24 cellular contexts compared by ENCODE assay signal in genomic region chr12:53953831-53954693, GRCh38. TPM values are rescaled to one million over a fixed set of nuclear protein-coding genes. Genes with fewer than 3 reads are reported as not detected.
DNase-seq lines count a peak whose midpoint lies in the region; ATAC-seq and TF ChIP-seq lines count a peak whose summit lies in the region.
"Had no signal": no experiment of that assay in that cellular context is flagged by ENCODE, and none has a peak within 500 bp of the region (broad histone marks: within the 10 kb centered on the region; RNA-seq: fewer than 3 reads in every experiment).

No MANE protein-coding gene starts in this region.

- no peak overlapping the region for H3K4me3 Mint-ChIP-seq in activated CD4-positive, alpha-beta T cell treated with anti-CD3 and anti-CD28 coated beads, Interleukin-2, amount 10 ng/mL, durations not matched to agents 24 days and 14 days
- peak overlapping the region in 5 of 8 donors; percentile 2 to 62 (median 57) for H3K4me3 Mint-ChIP-seq in CD4-positive, alpha-beta memory T cell
- H3K4me3 Mint-ChIP-seq in activated CD4-positive, alpha-beta memory T cell treated with anti-CD3 and anti-CD28 coated beads for 36 hours: peak overlapping the region; percentile 20
- H3K4me3 Mint-ChIP-seq: dendritic cell treated with granulocyte-macrophage colony-stimulating factor and Interleukin-4, amounts not matched to agents 40 ng/mL and 50 ng/mL, for 4 days had no signal

- peaks cover 4% of the 10 kb centered on the region for H3K9me3 Mint-ChIP-seq in activated CD4-positive, alpha-beta T cell treated with anti-CD3 and anti-CD28 coated beads, Interleukin-2, amount 10 ng/mL, durations not matched to agents 24 days and 14 days
- H3K9me3 Mint-ChIP-seq in CD4-positive, alpha-beta memory T cell: peaks cover 0 to 46% (median 2%) of the 10 kb centered on the region in 8 donors
- H3K9me3 Mint-ChIP-seq in activated CD4-positive, alpha-beta memory T cell treated with anti-CD3 and anti-CD28 coated beads for 36 hours: no peaks in the 10 kb centered on the region
- H3K9me3 Mint-ChIP-seq: dendritic cell treated with granulocyte-macrophage colony-stimulating factor and Interleukin-4, amounts not matched to agents 40 ng/mL and 50 ng/mL, for 4 days; T-cell; WTC11 had no signal

- POLR2A ChIA-PET in CD4-positive, alpha-beta memory T cell (lab: Charles Lee; ENCODE audit: partially characterized antibody): no interaction called here
- POLR2A ChIA-PET in activated CD4-positive, alpha-beta memory T cell treated with anti-CD3 and anti-CD28 coated beads for 36 hours (lab: Charles Lee): interaction anchor here (0.7 kb wide), 1 partner anchor 9 kb away, joined by 3 read pairs; no protein-coding TSS in a partner anchor

- ATAC-seq in HG02623 (IDR thresholded peaks at IDR 0.05; ENCODE audit: unreplicated experiment) (no peak), Right ventricle myocardium inferior (no peak)
- ATAC-seq: K562, T-cell had no signal

- no peak overlapping the region for H3K4me3 ChIP-seq in CD4-positive, alpha-beta memory T cell (ENCODE audit: low read length in 2 of 2)
- no peak overlapping the region for H3K4me3 ChIP-seq in osteoblast (ENCODE audit: insufficient read depth, low read length)
- H3K4me3 ChIP-seq: cardiac muscle cell, K562 had no signal

- H3K36me3 Mint-ChIP-seq in activated CD4-positive, alpha-beta T cell treated with anti-CD3 and anti-CD28 coated beads, Interleukin-2, amount 10 ng/mL, durations not matched to agents 24 days and 14 days (ENCODE audit: low read depth): peaks cover 1% of the 10 kb centered on the region
- H3K36me3 Mint-ChIP-seq in CD4-positive, alpha-beta memory T cell: no peaks in the 10 kb centered on the region
- peaks cover 3% of the 10 kb centered on the region for H3K36me3 Mint-ChIP-seq in activated CD4-positive, alpha-beta memory T cell treated with anti-CD3 and anti-CD28 coated beads for 36 hours
- H3K36me3 Mint-ChIP-seq: T-cell, WTC11 had no signal

- H4K20me1 ChIP-seq in osteoblast (ENCODE audit: insufficient read depth, low read length): no peaks in the 10 kb centered on the region

- H3K4me2 ChIP-seq in osteoblast (ENCODE audit: insufficient read depth, low read length): no peak overlapping the region
- H3K4me2 ChIP-seq: BLaER1 treated with 17β-estradiol and CSF1 and Interleukin-3, amounts not matched to agents 10 nM and 100 nM had no signal

- no peak for DNase-seq in activated CD4-positive, alpha-beta T cell treated with anti-CD3 and anti-CD28 coated beads, Interleukin-2, amount 10 ng/mL, durations not matched to agents 24 days and 14 days
- no peak for DNase-seq in activated CD4-positive, alpha-beta T cell treated with anti-CD3 and anti-CD28 coated beads for 48 hours
- no peak for DNase-seq in CD4-positive, alpha-beta memory T cell
- DNase-seq in activated CD4-positive, alpha-beta memory T cell treated with anti-CD3 and anti-CD28 coated beads for 36 hours: no peak
- DNase-seq in osteoblast (ENCODE audit: insufficient read length, low spot score, missing footprints) (peak; percentile 87), Right ventricle myocardium inferior (ENCODE audit: missing footprints) (no peak)
- DNase-seq in activated CD8-positive, alpha-beta memory T cell treated with anti-CD3 and anti-CD28 coated beads, Interleukin-2, amount 50 U/mL, for 4 hours: no peak
- DNase-seq: amygdala; GDM1; hippocampal formation; NCI-H748 treated with DMSO at 0.1 percent for 48 hours; SHP77; stimulated activated CD4-positive, alpha-beta T cell treated with anti-CD3 and anti-CD28 coated beads, Interleukin-12 subunit alpha, Interleukin-12 subunit beta, amount 100 ng/mL, for 4 hours; stimulated activated CD8-positive, alpha-beta memory T cell treated with anti-CD3 and anti-CD28 coated beads, Interleukin-4, amount 100 ng/mL, for 48 hours; T-cell had no signal

- peak overlapping the region; percentile 62 for H3K27ac Mint-ChIP-seq in activated CD4-positive, alpha-beta T cell treated with anti-CD3 and anti-CD28 coated beads, Interleukin-2, amount 10 ng/mL, durations not matched to agents 24 days and 14 days
- peak overlapping the region in 5 of 7 donors; percentile 18 to 80 (median 61) for H3K27ac Mint-ChIP-seq in CD4-positive, alpha-beta memory T cell
- peak overlapping the region; percentile 2 for H3K27ac Mint-ChIP-seq in activated CD4-positive, alpha-beta memory T cell treated with anti-CD3 and anti-CD28 coated beads for 36 hours
- H3K27ac Mint-ChIP-seq: dendritic cell treated with granulocyte-macrophage colony-stimulating factor and Interleukin-4, amounts not matched to agents 40 ng/mL and 50 ng/mL, for 4 days; WTC11 had no signal

- no peaks in the 10 kb centered on the region for H3K79me2 ChIP-seq in osteoblast (ENCODE audit: insufficient read depth, low read length)

- no peaks in the 10 kb centered on the region for H3K9me3 ChIP-seq in CD4-positive, alpha-beta memory T cell (ENCODE audit: control insufficient read depth in 1 of 2, low read length in 2 of 2)
- no peaks in the 10 kb centered on the region for H3K9me3 ChIP-seq in osteoblast (ENCODE audit: low read depth, low read length)

- no peak for TF ChIP-seq CTCF in osteoblast (IDR thresholded peaks at IDR 0.05; ENCODE audit: extremely low read depth, low read depth, low read length)

- no peak overlapping the region for H3K27ac ChIP-seq in CD4-positive, alpha-beta memory T cell (ENCODE audit: low read depth, low read length)
- no peak overlapping the region for H3K27ac ChIP-seq in osteoblast (ENCODE audit: low read depth, low read length)
- H3K27ac ChIP-seq: BLaER1 treated with 17β-estradiol and CSF1 and Interleukin-3, amounts not matched to agents 10 nM and 100 nM; cardiac muscle cell had no signal

- H3K36me3 ChIP-seq in CD4-positive, alpha-beta memory T cell (ENCODE audit: insufficient read depth, low read length): no peaks in the 10 kb centered on the region
- no peaks in the 10 kb centered on the region for H3K36me3 ChIP-seq in osteoblast (ENCODE audit: insufficient read depth, low read length)
- H3K36me3 ChIP-seq: BLaER1 treated with 17β-estradiol and CSF1 and Interleukin-3, amounts not matched to agents 10 nM and 100 nM; cardiac muscle cell had no signal

- CTCF ChIA-PET in CD4-positive, alpha-beta memory T cell (lab: Charles Lee; ENCODE audit: partially characterized antibody): interaction anchor here (0.6 kb wide), 1 partner anchor 19 kb away, joined by 3 read pairs; no protein-coding TSS in a partner anchor
- CTCF ChIA-PET in activated CD4-positive, alpha-beta memory T cell treated with anti-CD3 and anti-CD28 coated beads for 36 hours (lab: Charles Lee): interaction anchor here (1.0 kb wide), 1 partner anchor 13 kb away, joined by 3 read pairs; no protein-coding TSS in a partner anchor

- intact Hi-C loops in activated CD4-positive, alpha-beta T cell treated with anti-CD3 and anti-CD28 coated beads, Interleukin-2, amount 10 ng/mL, durations not matched to agents 24 days and 14 days (cut with micrococcal nuclease): loop anchor here (2.0 to 5.0 kb wide), 3 partner anchors 21 to 98 kb away; partner anchors contain the start of genes HOTAIR and HOXC4
- intact Hi-C loops in CD4-positive, alpha-beta memory T cell (cut with micrococcal nuclease): loop anchor here (2.0 to 5.0 kb wide), 2 partner anchors 21 to 33 kb away; partner anchors contain the start of genes HOTAIR and HOXC10
- intact Hi-C loops in activated CD4-positive, alpha-beta memory T cell treated with anti-CD3 and anti-CD28 coated beads for 36 hours (cut with micrococcal nuclease): loop anchor here (5.0 kb wide), 2 partner anchors 33 to 98 kb away; partner anchors contain the start of genes HOXC10 and HOXC4
- intact Hi-C loops in Right ventricle myocardium inferior (cut with DNase I): no loop called here

- peaks cover 25% of the 10 kb centered on the region for H3K4me1 ChIP-seq in CD4-positive, alpha-beta memory T cell (ENCODE audit: insufficient read depth, low read length)
- H3K4me1 ChIP-seq in osteoblast (ENCODE audit: insufficient read depth, low read length): no peaks in the 10 kb centered on the region

- no peak overlapping the region for H2AFZ ChIP-seq in osteoblast (ENCODE audit: low read length)

- H3K4me1 Mint-ChIP-seq in activated CD4-positive, alpha-beta T cell treated with anti-CD3 and anti-CD28 coated beads, Interleukin-2, amount 10 ng/mL, durations not matched to agents 24 days and 14 days: peaks cover 5% of the 10 kb centered on the region
- H3K4me1 Mint-ChIP-seq in CD4-positive, alpha-beta memory T cell: peaks cover 6 to 67% (median 26%) of the 10 kb centered on the region in 4 donors
- peaks cover 19% of the 10 kb centered on the region for H3K4me1 Mint-ChIP-seq in activated CD4-positive, alpha-beta memory T cell treated with anti-CD3 and anti-CD28 coated beads for 36 hours (ENCODE audit: low read depth)

- peaks cover 95% of the 10 kb centered on the region for H3K27me3 ChIP-seq in CD4-positive, alpha-beta memory T cell (ENCODE audit: insufficient read depth, low read length)
- peaks cover 100% of the 10 kb centered on the region for H3K27me3 ChIP-seq in osteoblast (ENCODE audit: insufficient read depth, low read length)

- H3K27me3 Mint-ChIP-seq in activated CD4-positive, alpha-beta T cell treated with anti-CD3 and anti-CD28 coated beads, Interleukin-2, amount 10 ng/mL, durations not matched to agents 24 days and 14 days: peaks cover 82% of the 10 kb centered on the region
- peaks cover 69 to 80% of the 10 kb centered on the region in 2 donors for H3K27me3 Mint-ChIP-seq in CD4-positive, alpha-beta memory T cell
- H3K27me3 Mint-ChIP-seq in activated CD4-positive, alpha-beta memory T cell treated with anti-CD3 and anti-CD28 coated beads for 36 hours: peaks cover 86% of the 10 kb centered on the region

RNA-seq across cellular contexts. Expression of gene HOXC12, which starts 0.6 kb away (rescaled TPM):
- total RNA-seq in activated CD4-positive, alpha-beta T cell treated with anti-CD3 and anti-CD28 coated beads, Interleukin-2, amount 10 ng/mL, durations not matched to agents 24 days and 14 days: not detected in 2 replicates
- not detected for total RNA-seq in CD4-positive, alpha-beta memory T cell
- polyA plus RNA-seq in CD4-positive, alpha-beta memory T cell: not detected
- total RNA-seq in activated CD4-positive, alpha-beta memory T cell treated with anti-CD3 and anti-CD28 coated beads for 36 hours: not detected
- total RNA-seq in osteoblast (under 0.01 TPM in 1 of 2 replicates, not detected in the other), Right ventricle myocardium inferior (not detected)
- total RNA-seq: activated CD8-positive, alpha-beta memory T cell treated with anti-CD3 and anti-CD28 coated beads for 36 hours; cardiac muscle cell; renal cortical epithelial cell; T-cell; urinary bladder; WTC11 had no signal
- polyA plus RNA-seq: cardiac muscle cell had no signal

RNA-seq across cellular contexts. Expression of gene HOXC13, which starts 15.4 kb away (rescaled TPM):
- not detected in 2 replicates for total RNA-seq in activated CD4-positive, alpha-beta T cell treated with anti-CD3 and anti-CD28 coated beads, Interleukin-2, amount 10 ng/mL, durations not matched to agents 24 days and 14 days
- not detected for total RNA-seq in CD4-positive, alpha-beta memory T cell
- not detected for polyA plus RNA-seq in CD4-positive, alpha-beta memory T cell
- total RNA-seq in activated CD4-positive, alpha-beta memory T cell treated with anti-CD3 and anti-CD28 coated beads for 36 hours: not detected
- total RNA-seq in osteoblast (under 0.01 TPM in 1 of 2 replicates, not detected in the other), Right ventricle myocardium inferior (not detected)
- total RNA-seq: activated CD8-positive, alpha-beta memory T cell treated with anti-CD3 and anti-CD28 coated beads for 36 hours; cardiac muscle cell; urinary bladder had no signal
- polyA plus RNA-seq: cardiac muscle cell had no signal

RNA-seq across cellular contexts. Expression of gene HOXC11, which starts 18.9 kb away (rescaled TPM):
- total RNA-seq in activated CD4-positive, alpha-beta T cell treated with anti-CD3 and anti-CD28 coated beads, Interleukin-2, amount 10 ng/mL, durations not matched to agents 24 days and 14 days: not detected in 2 replicates
- not detected for total RNA-seq in CD4-positive, alpha-beta memory T cell
- polyA plus RNA-seq in CD4-positive, alpha-beta memory T cell: not detected
- total RNA-seq in activated CD4-positive, alpha-beta memory T cell treated with anti-CD3 and anti-CD28 coated beads for 36 hours: not detected
- total RNA-seq in osteoblast: 1.1 and 1.5 TPM in 2 replicates
- total RNA-seq in Right ventricle myocardium inferior: not detected
- total RNA-seq: activated CD8-positive, alpha-beta memory T cell treated with anti-CD3 and anti-CD28 coated beads for 36 hours; cardiac muscle cell; K562; T-cell; WTC11 had no signal
- polyA plus RNA-seq: cardiac muscle cell, K562 had no signal

RNA-seq across cellular contexts. Expression of gene HOTAIR, which starts 20.7 kb away (rescaled TPM):
- not detected in 2 replicates for total RNA-seq in activated CD4-positive, alpha-beta T cell treated with anti-CD3 and anti-CD28 coated beads, Interleukin-2, amount 10 ng/mL, durations not matched to agents 24 days and 14 days
- total RNA-seq in CD4-positive, alpha-beta memory T cell: not detected
- polyA plus RNA-seq in CD4-positive, alpha-beta memory T cell: not detected
- total RNA-seq in activated CD4-positive, alpha-beta memory T cell treated with anti-CD3 and anti-CD28 coated beads for 36 hours: not detected
- total RNA-seq in osteoblast (0.72 and 1.2 TPM in 2 replicates), Right ventricle myocardium inferior (not detected)
- total RNA-seq: activated CD8-positive, alpha-beta memory T cell treated with anti-CD3 and anti-CD28 coated beads for 36 hours; cardiac muscle cell; K562; T-cell; WTC11 had no signal
- polyA plus RNA-seq: cardiac muscle cell had no signal

RNA-seq across cellular contexts. Expression of gene HOXC10, which starts 30.9 kb away (rescaled TPM):
- total RNA-seq in activated CD4-positive, alpha-beta T cell treated with anti-CD3 and anti-CD28 coated beads, Interleukin-2, amount 10 ng/mL, durations not matched to agents 24 days and 14 days: not detected in 2 replicates
- total RNA-seq in CD4-positive, alpha-beta memory T cell: not detected
- polyA plus RNA-seq in CD4-positive, alpha-beta memory T cell: not detected
- not detected for total RNA-seq in activated CD4-positive, alpha-beta memory T cell treated with anti-CD3 and anti-CD28 coated beads for 36 hours
- total RNA-seq in osteoblast (9.7 and 11.2 TPM in 2 replicates), Right ventricle myocardium inferior (not detected)
- total RNA-seq: activated CD8-positive, alpha-beta memory T cell treated with anti-CD3 and anti-CD28 coated beads for 36 hours; cardiac muscle cell; WTC11 had no signal
- polyA plus RNA-seq: cardiac muscle cell had no signal

Comparison
In these comparisons a context has a peak if more than half of its experiments do, and no peak if none do; other contexts are left out.
1. H3K27ac Mint-ChIP-seq: peak in every context shown above with its lines; median percentile 62 in activated CD4-positive, alpha-beta T cell treated with anti-CD3 and anti-CD28 coated beads, Interleukin-2, amount 10 ng/mL, durations not matched to agents 24 days and 14 days; 61 in CD4-positive, alpha-beta memory T cell; 2 in activated CD4-positive, alpha-beta memory T cell treated with anti-CD3 and anti-CD28 coated beads for 36 hours.